ENCODE assay signal across 18 cellular contexts in the genomic region with DNA sequence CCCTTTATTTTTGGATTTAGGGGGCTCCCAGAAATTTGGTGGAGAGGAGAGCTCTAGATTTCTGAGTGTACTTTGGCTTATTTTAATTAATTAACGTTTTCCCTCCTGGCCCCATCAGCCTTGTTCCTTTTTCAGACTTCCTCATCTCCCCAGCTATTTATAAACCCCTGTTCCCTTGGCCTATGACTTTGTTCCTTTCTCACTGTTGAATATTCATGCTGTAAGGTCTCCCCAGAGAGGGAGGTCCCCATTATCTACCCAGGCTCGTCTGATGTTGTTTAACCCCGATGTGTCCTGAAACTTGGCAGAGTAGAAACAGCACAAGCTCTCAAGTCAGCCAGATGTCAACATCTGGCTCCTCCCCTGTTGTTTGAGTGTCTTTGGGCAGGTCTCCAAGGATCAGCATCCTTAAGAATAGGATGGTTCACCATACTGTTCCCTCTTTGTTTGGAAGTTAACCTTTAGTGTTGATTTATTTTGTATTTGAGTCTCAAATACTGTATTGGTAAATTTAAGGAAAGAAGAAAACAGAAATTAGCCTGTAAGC.
A peak's percentile ranks its signal among the peaks of the same experiment; 100 is the strongest.
DNase-seq lines count a peak whose midpoint lies in the region; FAIRE-seq and TF ChIP-seq lines count a peak whose summit lies in the region.
"Had no signal": no experiment of that assay in that cellular context is flagged by ENCODE, and none has a peak within 500 bp of the region (broad histone marks: within the 10 kb centered on the region; RNA-seq: fewer than 3 reads in every experiment).

No MANE protein-coding gene starts in this region.

- FAIRE-seq in GM12892 (lab: Jason Lieb, UNC): peak; percentile 82

- TF ChIP-seq CTCF in neutrophil (IDR thresholded peaks at IDR 0.05): no peak
- no peak for TF ChIP-seq CTCF in stomach (IDR thresholded peaks at IDR 0.05)

- DNase-seq in GM12892 (ENCODE audit: insufficient read length) (no peak), NOMO-1 treated with dmso at 0.1 percent for 144 hours (lab: John Stamatoyannopoulos, UW; ENCODE audit: unreplicated experiment) (peak; percentile 46), globus pallidus (ENCODE audit: low spot score) (peak; percentile 52), EL (no peak), HEK293T (ENCODE audit: extremely low spot score) (no peak), OCI-M1 (lab: John Stamatoyannopoulos, UW) (no peak), stomach (no peak)
- DNase-seq: activated CD4-positive, alpha-beta T cell treated with anti-CD3 and anti-CD28 coated beads for 48 hours; activated T-cell treated with anti-CD3 and anti-CD28 coated beads, Interleukin-2, amount 50 U/mL, for 1 hour; brain microvascular endothelial cell; DMS79; effector CD4-positive, alpha-beta T cell; mammary epithelial cell; NCI-H187; NCI-H524 treated with DMSO at 0.1 percent for 48 hours; stimulated activated naive CD4-positive, alpha-beta T cell treated with Interleukin-2 at 50 U/mL for 16 hours; T-helper 17 cell had no signal

- intact Hi-C loops in stomach (cut with DNase I; ENCODE audit: low total_unique reads): no loop called here

- TF ChIP-seq EP300 in stomach (IDR thresholded peaks at IDR 0.05): no peak

- CTCF ChIA-PET in HEK293T (lab: Yijun Ruan, JAX): interaction anchor here (0.7 to 1.0 kb wide), 2 partner anchors 16 to 187 kb away, joined by 3 read pairs; no protein-coding TSS in a partner anchor

- POLR2A ChIA-PET in HEK293T (lab: Yijun Ruan, JAX): no interaction called here

- TF ChIP-seq POLR2A in GM12892 (IDR thresholded peaks at IDR 0.05; ENCODE audit: low read depth, low read length) (no peak), stomach (IDR thresholded peaks at IDR 0.05) (no peak)

- 23 to 42% (median 39%) methylated on average over 3 of the region's 3 CpGs for whole genome bisulfite sequencing in stomach, 5 donors

- peak overlapping the region; percentile 19 to 44 for H3K4me3 ChIP-seq in neutrophil (ENCODE audit: low read depth in 1 of 2, low read length in 1 of 2)
- H3K4me3 ChIP-seq in stomach: no peak overlapping the region

- no peaks in the 10 kb centered on the region for H3K27me3 ChIP-seq in neutrophil
- H3K27me3 ChIP-seq in stomach: no peaks in the 10 kb centered on the region
- H3K27me3 ChIP-seq: brain microvascular endothelial cell had no signal

- H3K36me3 ChIP-seq in neutrophil (no peaks in the 10 kb centered on the region), stomach (no peaks in the 10 kb centered on the region)
- H3K36me3 ChIP-seq: brain microvascular endothelial cell had no signal

- H3K27ac ChIP-seq in neutrophil (peak overlapping the region; percentile 61), stomach (peak overlapping the region in 1 of 5 donors; percentile 30)
- H3K27ac ChIP-seq: brain microvascular endothelial cell had no signal

- H3K4me1 ChIP-seq in neutrophil (ENCODE audit: control insufficient read depth in 1 of 2, insufficient read depth in 1 of 2, low read depth in 1 of 2, low read length in 1 of 2) (peaks cover 57 to 58% of the 10 kb centered on the region in 2 experiments), stomach (peaks cover 0 to 27% (median 9%) of the 10 kb centered on the region in 4 donors)

- H3K9me3 ChIP-seq in neutrophil (no peaks in the 10 kb centered on the region), stomach (peaks cover 0 to 8% (median 0%) of the 10 kb centered on the region in 4 donors)

TF ChIP-seq in HEK293T, 16 proteins besides CTCF, POLR2A, EP300 and RAD21:
- TF ChIP-seq HDGF (IDR thresholded peaks at IDR 0.05; ENCODE audit: borderline replicate concordance) (no peak), ZNF384 (IDR thresholded peaks at IDR 0.05) (no peak)

Comparison
In these comparisons a context has a peak if more than half of its experiments do, and no peak if none do; other contexts are left out.
1. DNase-seq: peak in NOMO-1 treated with dmso at 0.1 percent for 144 hours (single experiment) and globus pallidus (single experiment); none in GM12892 (single experiment), EL (single experiment), HEK293T (single experiment), OCI-M1 (single experiment) and stomach (single experiment).
2. H3K4me3 ChIP-seq: peak in neutrophil (2 of 2); none in stomach (0 of 4).